Comparison of ENCODE assay signal across 8 cellular contexts in genomic region chr6:35920793-35921732, GRCh38.
A peak's percentile ranks its signal among the peaks of the same experiment; 100 is the strongest.
DNase-seq lines count a peak whose midpoint lies in the region; ATAC-seq lines count a peak whose summit lies in the region.

SRPK1 (minus strand) TSS chr6:35921098; CDS start chr6:35921056, 42 bp downstream.

- H3K9me3 Mint-ChIP-seq in central memory CD8-positive, alpha-beta T cell: no peaks in the 10 kb centered on the region

- peaks cover 10% of the 10 kb centered on the region for H3K36me3 Mint-ChIP-seq in central memory CD8-positive, alpha-beta T cell (ENCODE audit: insufficient read depth)

- DNase-seq in AG08396 (ENCODE audit: low spot score) (peak; percentile 97), NCI-H2227 treated with DMSO at 0.1 percent for 48 hours (lab: John Stamatoyannopoulos, UW) (peak; percentile 86), islet precursor cell (peak; percentile 96)
- peak; percentile 77 for DNase-seq in activated CD4-positive, CD25-positive, alpha-beta regulatory T cell treated with anti-CD3 and anti-CD28 coated beads, Interleukin-2, amount 50 U/mL, for 16 hours (ENCODE audit: low read depth, low spot score)
- peak; percentile 58 to 62 for DNase-seq in central memory CD8-positive, alpha-beta T cell (ENCODE audit: low spot score in 2 of 2)
- peak; percentile 89 for DNase-seq in stimulated activated CD4-positive, alpha-beta T cell treated with anti-CD3 and anti-CD28 coated beads, Interleukin-12 subunit alpha, Interleukin-12 subunit beta, amount 100 ng/mL, for 4 hours

- peak within 1 kb of the TSS; percentile 93 for H3K27ac Mint-ChIP-seq in central memory CD8-positive, alpha-beta T cell (ENCODE audit: low read depth)

- no peaks in the 10 kb centered on the region for H3K27me3 Mint-ChIP-seq in central memory CD8-positive, alpha-beta T cell

- peaks cover 51% of the 10 kb centered on the region for H3K4me1 Mint-ChIP-seq in central memory CD8-positive, alpha-beta T cell

- H3K4me3 Mint-ChIP-seq in central memory CD8-positive, alpha-beta T cell: peak within 1 kb of the TSS; percentile 97

- ATAC-seq in GM18909 (IDR thresholded peaks at IDR 0.05; ENCODE audit: poor library complexity, unreplicated experiment): peak; percentile 79
- peak; percentile 80 for ATAC-seq in HG03159 (IDR thresholded peaks at IDR 0.05; ENCODE audit: unreplicated experiment)
- peak; percentile 73 for ATAC-seq in central memory CD8-positive, alpha-beta T cell (replicated peaks; ENCODE audit: extremely low read depth, poor library complexity, severe bottlenecking)

Comparison
In these comparisons a context has a peak if more than half of its experiments do, and no peak if none do; other contexts are left out.
1. Peak in every context shown above with its lines: DNase-seq and ATAC-seq.